ENCODE assay signal across 23 cellular contexts in genomic region chr4:165324203-165324917, GRCh38. TPM values are rescaled to one million over a fixed set of nuclear protein-coding genes. Genes with fewer than 3 reads are reported as not detected.
DNase-seq lines count a peak whose midpoint lies in the region; ATAC-seq and TF ChIP-seq lines count a peak whose summit lies in the region.
"Had no signal": no experiment of that assay in that cellular context is flagged by ENCODE, and none has a peak within 500 bp of the region (broad histone marks: within the 10 kb centered on the region; RNA-seq: fewer than 3 reads in every experiment).

No MANE protein-coding gene starts in this region.

- intact Hi-C loops in activated T-helper 1 cell treated with anti-CD3 and anti-CD28 coated beads, Interleukin-12 subunit alpha, Interleukin-12 subunit beta, Interleukin-2, Interleukin-4 antibody, amounts not matched to agents 30 ng/mL and 10 ng/mL and 1 ng/mL, durations not matched to agents 14 hours and 24 hours and 36 hours (cut with micrococcal nuclease): no loop called here

- H3K4ac ChIP-seq in trophoblast cell (ENCODE audit: low read depth, low read length): no peak overlapping the region

- no peaks in the 10 kb centered on the region for H3K9me3 ChIP-seq in hepatocyte (ENCODE audit: low read depth)
- H3K9me3 ChIP-seq in trophoblast cell (ENCODE audit: insufficient read depth, low read depth, low read length): peaks cover 4% of the 10 kb centered on the region

- H4K12ac ChIP-seq in trophoblast cell (ENCODE audit: low read depth, low read length): no peak overlapping the region

- no peaks in the 10 kb centered on the region for H3K9me3 Mint-ChIP-seq in GM23338
- H3K9me3 Mint-ChIP-seq in activated T-helper 1 cell treated with anti-CD3 and anti-CD28 coated beads, Interleukin-12 subunit alpha, Interleukin-12 subunit beta, Interleukin-2, Interleukin-4 antibody, amounts not matched to agents 30 ng/mL and 10 ng/mL and 1 ng/mL, durations not matched to agents 14 hours and 24 hours and 36 hours: peaks cover 4% of the 10 kb centered on the region
- H3K9me3 Mint-ChIP-seq: CD14-positive monocyte had no signal

- H3K18ac ChIP-seq in trophoblast cell (ENCODE audit: low read length): no peak overlapping the region

- H4K91ac ChIP-seq in trophoblast cell (ENCODE audit: low read depth, low read length): no peak overlapping the region

- H3K4me3 ChIP-seq in GM23338: no peak overlapping the region
- no peak overlapping the region for H3K4me3 ChIP-seq in hepatocyte
- H3K4me3 ChIP-seq in trophoblast cell (ENCODE audit: low read depth, low read length): no peak overlapping the region
- H3K4me3 ChIP-seq: SK-N-MC had no signal

- H3K36me3 Mint-ChIP-seq in GM23338 (ENCODE audit: low read depth): no peaks in the 10 kb centered on the region; the same call in 2 of the 3 replicates
- H3K36me3 Mint-ChIP-seq in activated T-helper 1 cell treated with anti-CD3 and anti-CD28 coated beads, Interleukin-12 subunit alpha, Interleukin-12 subunit beta, Interleukin-2, Interleukin-4 antibody, amounts not matched to agents 30 ng/mL and 10 ng/mL and 1 ng/mL, durations not matched to agents 14 hours and 24 hours and 36 hours (ENCODE audit: low read depth): peaks cover 34% of the 10 kb centered on the region

- H3K9ac ChIP-seq in trophoblast cell (ENCODE audit: low read length): no peak overlapping the region

- peaks cover 14% of the 10 kb centered on the region for H3K79me1 ChIP-seq in trophoblast cell (ENCODE audit: low read length)

- H3K14ac ChIP-seq in trophoblast cell (ENCODE audit: low read length): no peak overlapping the region

- no peak overlapping the region for H2BK5ac ChIP-seq in trophoblast cell (ENCODE audit: low read depth, low read length, poor library complexity)

- H4K20me1 ChIP-seq in GM23338 (replicated peaks; ENCODE audit: insufficient read depth) (peaks cover 9% of the 10 kb centered on the region), hepatocyte (ENCODE audit: insufficient read depth, poor library complexity, severe bottlenecking) (peaks cover 11% of the 10 kb centered on the region)

- peak overlapping the region; percentile 76 for H3K27ac Mint-ChIP-seq in GM23338
- peak overlapping the region; percentile 7 for H3K27ac Mint-ChIP-seq in activated T-helper 1 cell treated with anti-CD3 and anti-CD28 coated beads, Interleukin-12 subunit alpha, Interleukin-12 subunit beta, Interleukin-2, Interleukin-4 antibody, amounts not matched to agents 30 ng/mL and 10 ng/mL and 1 ng/mL, durations not matched to agents 14 hours and 24 hours and 36 hours
- H3K27ac Mint-ChIP-seq: HFFc6 had no signal

- H3K79me2 ChIP-seq in GM23338 (replicated peaks; ENCODE audit: insufficient read depth) (peaks cover 18% of the 10 kb centered on the region), hepatocyte (peaks cover 18% of the 10 kb centered on the region), trophoblast cell (ENCODE audit: control insufficient read depth, insufficient read depth, low read length, poor library complexity) (peaks cover 11% of the 10 kb centered on the region)

- no peak overlapping the region for H3K23ac ChIP-seq in trophoblast cell (ENCODE audit: low read length)

- ATAC-seq in GM23338 (no peak), HG03521 (IDR thresholded peaks at IDR 0.05; ENCODE audit: unreplicated experiment) (no peak), GM18520 (IDR thresholded peaks at IDR 0.05; ENCODE audit: unreplicated experiment) (no peak)

- H2AFZ ChIP-seq in GM23338 (no peak overlapping the region), hepatocyte (no peak overlapping the region), trophoblast cell (ENCODE audit: insufficient read depth, low read length, poor library complexity) (no peak overlapping the region)

- no peak overlapping the region for H3K4me3 Mint-ChIP-seq in GM23338
- H3K4me3 Mint-ChIP-seq in activated T-helper 1 cell treated with anti-CD3 and anti-CD28 coated beads, Interleukin-12 subunit alpha, Interleukin-12 subunit beta, Interleukin-2, Interleukin-4 antibody, amounts not matched to agents 30 ng/mL and 10 ng/mL and 1 ng/mL, durations not matched to agents 14 hours and 24 hours and 36 hours: no peak overlapping the region
- H3K4me3 Mint-ChIP-seq: CD14-positive monocyte, HFFc6 had no signal

- in situ Hi-C loops in GM13976 (cut with MboI; ENCODE audit: low sequenced_read_pairs, unreplicated experiment): no loop called here

- H3K27ac ChIP-seq in GM23338 (ENCODE audit: low read depth) (no peak overlapping the region), hepatocyte (peak overlapping the region; percentile 95), trophoblast cell (ENCODE audit: low read depth, low read length) (no peak overlapping the region)
- H3K27ac ChIP-seq: SK-N-MC had no signal

- H3K4me1 Mint-ChIP-seq in GM23338: peaks cover 17% of the 10 kb centered on the region
- peaks cover 17% of the 10 kb centered on the region for H3K4me1 Mint-ChIP-seq in activated T-helper 1 cell treated with anti-CD3 and anti-CD28 coated beads, Interleukin-12 subunit alpha, Interleukin-12 subunit beta, Interleukin-2, Interleukin-4 antibody, amounts not matched to agents 30 ng/mL and 10 ng/mL and 1 ng/mL, durations not matched to agents 14 hours and 24 hours and 36 hours (ENCODE audit: low read depth)

- no peak for DNase-seq in GM23338 (ENCODE audit: low spot score)
- DNase-seq in activated T-helper 1 cell treated with anti-CD3 and anti-CD28 coated beads, Interleukin-12 subunit alpha, Interleukin-12 subunit beta, Interleukin-2, Interleukin-4 antibody, amounts not matched to agents 30 ng/mL and 10 ng/mL and 1 ng/mL, durations not matched to agents 14 hours and 24 hours and 36 hours (ENCODE audit: low spot score): no peak
- peak; percentile 41 for DNase-seq in hepatocyte (ENCODE audit: low spot score)
- DNase-seq in trophoblast cell: no peak
- DNase-seq in GM13976 (ENCODE audit: low spot score): no peak
- no peak for DNase-seq in SHP77 treated with DMSO at 0.1 percent for 48 hours (lab: John Stamatoyannopoulos, UW)
- DNase-seq: DMS53, EL, GF-D8, H7, HFFc6, KBM-7, NCI-H1092 treated with DMSO at 0.1 percent for 48 hours, NCI-H1436 treated with DMSO at 0.1 percent for 48 hours, NCI-H1930, NCI-H2227 treated with DMSO at 0.1 percent for 48 hours, NCI-H510A, NCI-H748 treated with DMSO at 0.1 percent for 48 hours, Right ventricle myocardium superior had no signal

- H2BK120ac ChIP-seq in trophoblast cell (ENCODE audit: insufficient read depth, low read length, poor library complexity): no peak overlapping the region

- peaks cover 3% of the 10 kb centered on the region for H3K27me3 Mint-ChIP-seq in GM23338 (ENCODE audit: insufficient read depth, low read depth, poor library complexity)
- no peaks in the 10 kb centered on the region for H3K27me3 Mint-ChIP-seq in activated T-helper 1 cell treated with anti-CD3 and anti-CD28 coated beads, Interleukin-12 subunit alpha, Interleukin-12 subunit beta, Interleukin-2, Interleukin-4 antibody, amounts not matched to agents 30 ng/mL and 10 ng/mL and 1 ng/mL, durations not matched to agents 14 hours and 24 hours and 36 hours (ENCODE audit: insufficient read depth)

- H3K9me2 ChIP-seq in GM23338 (ENCODE audit: insufficient read depth) (no peaks in the 10 kb centered on the region), hepatocyte (replicated peaks; ENCODE audit: insufficient read depth) (no peaks in the 10 kb centered on the region)

- no peaks in the 10 kb centered on the region for H3F3A ChIP-seq in GM23338 (replicated peaks; ENCODE audit: low read depth)

- H3K4me1 ChIP-seq in GM23338 (ENCODE audit: insufficient read depth) (peaks cover 12% of the 10 kb centered on the region), hepatocyte (ENCODE audit: insufficient read depth) (peaks cover 6% of the 10 kb centered on the region), trophoblast cell (ENCODE audit: control insufficient read depth in 1 of 2, insufficient read depth in 2 of 2, low read length in 2 of 2) (peaks cover 9 to 11% of the 10 kb centered on the region in 2 experiments)

- WGBS in hepatocyte (ENCODE audit: low lambda C conversion rate, missing lambda C conversion rate): 77% methylated on average over 7 of the region's 7 CpGs
- no CpG with 5 or more reads among the region's 7 CpGs for WGBS in trophoblast cell (ENCODE audit: extremely low coverage, insufficient coverage, insufficient read length)

- TF ChIP-seq CTCF in GM23338 (conservative IDR thresholded peaks at IDR 0.05; ENCODE audit: low read depth in 2 of 2): peak in 1 of 2 experiments; percentile 15; a peak in 2 of 4 replicates
- TF ChIP-seq CTCF in hepatocyte (IDR thresholded peaks at IDR 0.05; ENCODE audit: poor library complexity): no peak
- no peak for TF ChIP-seq CTCF in GM13976 (IDR thresholded peaks at IDR 0.05; ENCODE audit: borderline replicate concordance, control extremely low read depth, extremely low read depth, insufficient read depth, missing control alignments)

- H3K36me3 ChIP-seq in GM23338 (ENCODE audit: insufficient read depth): peaks cover 3% of the 10 kb centered on the region; the same call in 1 of the 2 replicates
- no peaks in the 10 kb centered on the region for H3K36me3 ChIP-seq in hepatocyte (replicated peaks; ENCODE audit: insufficient read depth, low read depth)
- no peaks in the 10 kb centered on the region for H3K36me3 ChIP-seq in trophoblast cell (ENCODE audit: control insufficient read depth in 1 of 2, insufficient read depth in 2 of 2, low read length in 2 of 2)

- H4K8ac ChIP-seq in trophoblast cell (ENCODE audit: low read depth, low read length): no peak overlapping the region

- no peaks in the 10 kb centered on the region for H3K27me3 ChIP-seq in GM23338 (ENCODE audit: insufficient read depth)
- no peaks in the 10 kb centered on the region for H3K27me3 ChIP-seq in hepatocyte
- H3K27me3 ChIP-seq in trophoblast cell (ENCODE audit: insufficient read depth, low read length): no peaks in the 10 kb centered on the region

- no peak overlapping the region for H2AK5ac ChIP-seq in trophoblast cell (ENCODE audit: low read length)

- H3K4me2 ChIP-seq in GM23338: no peak overlapping the region
- peak overlapping the region; percentile 28 for H3K4me2 ChIP-seq in hepatocyte
- H3K4me2 ChIP-seq in trophoblast cell (ENCODE audit: low read length): no peak overlapping the region

- peak overlapping the region; percentile 0 for H2BK12ac ChIP-seq in trophoblast cell (ENCODE audit: low read length)

RNA-seq across cellular contexts. Expression of gene MSMO1, which starts 3.1 kb away (rescaled TPM):
- 272 and 274 TPM in 2 replicates for total RNA-seq in GM23338 (2014; rRNA removed; shearing (Covaris generic))
- polyA plus RNA-seq in GM23338 (2016; fragmentation: Nextera tagmentation; extraction: Ambion mirVana): 118 and 145 TPM in 2 replicates
- 74.1 and 93.1 TPM in 2 replicates for total RNA-seq in activated T-helper 1 cell treated with anti-CD3 and anti-CD28 coated beads, Interleukin-12 subunit alpha, Interleukin-12 subunit beta, Interleukin-2, Interleukin-4 antibody, amounts not matched to agents 30 ng/mL and 10 ng/mL and 1 ng/mL, durations not matched to agents 14 hours and 24 hours and 36 hours
- 747 and 796 TPM in 2 replicates for total RNA-seq in hepatocyte
- polyA plus RNA-seq in hepatocyte: 249 and 391 TPM in 2 replicates
- polyA plus RNA-seq in trophoblast cell (2013): 219 and 220 TPM in 2 replicates

RNA-seq across cellular contexts. Expression of gene CPE, which starts 54.4 kb away (rescaled TPM):
- 16.5 and 18.5 TPM in 2 replicates for total RNA-seq in GM23338 (2014; rRNA removed; shearing (Covaris generic))
- polyA plus RNA-seq in GM23338 (2016; fragmentation: Nextera tagmentation; extraction: Ambion mirVana): 8.8 and 10.3 TPM in 2 replicates
- total RNA-seq in activated T-helper 1 cell treated with anti-CD3 and anti-CD28 coated beads, Interleukin-12 subunit alpha, Interleukin-12 subunit beta, Interleukin-2, Interleukin-4 antibody, amounts not matched to agents 30 ng/mL and 10 ng/mL and 1 ng/mL, durations not matched to agents 14 hours and 24 hours and 36 hours: 0.07 TPM in 1 of 2 replicates, not detected in the other
- 85.2 and 106 TPM in 2 replicates for total RNA-seq in hepatocyte
- polyA plus RNA-seq in hepatocyte: 60.9 and 66.4 TPM in 2 replicates
- polyA plus RNA-seq in trophoblast cell (2013): 102 and 117 TPM in 2 replicates

Comparison
In these comparisons a context has a peak if more than half of its experiments do, and no peak if none do; other contexts are left out.
1. RNA of gene CPE, which starts 54.4 kb away (total RNA-seq): 85.2 to 106 TPM in hepatocyte and 16.5 to 18.5 TPM in GM23338; 0.07 TPM in activated T-helper 1 cell treated with anti-CD3 and anti-CD28 coated beads, Interleukin-12 subunit alpha, Interleukin-12 subunit beta, Interleukin-2, Interleukin-4 antibody, amounts not matched to agents 30 ng/mL and 10 ng/mL and 1 ng/mL, durations not matched to agents 14 hours and 24 hours and 36 hours; every median in the first group is over 10 times any median in the second.